8 cellular contexts compared by ENCODE assay signal in genomic region chr14:77040309-77040994, GRCh38. TPM values are rescaled to one million over a fixed set of nuclear protein-coding genes. Genes with fewer than 3 reads are reported as not detected.
DNase-seq lines count a peak whose midpoint lies in the region; ATAC-seq, FAIRE-seq and TF ChIP-seq lines count a peak whose summit lies in the region.

No MANE protein-coding gene starts in this region.

- H3K4me3 ChIP-seq in fibroblast of the aortic adventitia (ENCODE audit: low read depth, low read length): peak overlapping the region; percentile 55

- TF ChIP-seq CTCF in RWPE1 (conservative IDR thresholded peaks at IDR 0.05; ENCODE audit: low read depth): no peak
- TF ChIP-seq CTCF in fibroblast of the aortic adventitia (IDR thresholded peaks at IDR 0.05; ENCODE audit: insufficient read depth, low read length): no peak
- no peak for TF ChIP-seq CTCF in nephron (IDR thresholded peaks at IDR 0.05; ENCODE audit: unreplicated experiment in 3 of 3)

- CTCF ChIA-PET in RWPE1 (lab: Yijun Ruan, JAX): interaction anchor here (0.6 to 1.9 kb wide), 3 partner anchors 17 to 127 kb away, joined by 3 to 11 read pairs (median 3); no protein-coding TSS in a partner anchor

- peak; percentile 8; the same call in 1 of the 2 replicates for TF ChIP-seq POLR2A in H54 (IDR thresholded peaks at IDR 0.05; ENCODE audit: low read depth, low read length)

- peak; percentile 57 for ATAC-seq in stimulated activated naive CD8-positive, alpha-beta T cell treated with anti-CD3 and anti-CD28 coated beads, Interleukin-15, Interleukin-2, amounts not matched to agents 100 U/mL and 50 U/mL, for 24 hours

- peak overlapping the region; percentile 76 for H3K4me3 Mint-ChIP-seq in activated T-helper 2 cell treated with anti-CD3 and anti-CD28 coated beads, Interferon-gamma antibody, Interleukin-2, Interleukin-4, amounts not matched to agents 10 μg/mL and 5 μg/mL and 100 μg/mL, durations not matched to agents 14 hours and 24 hours and 36 hours (ENCODE audit: low read depth)
- H3K4me3 Mint-ChIP-seq in nephron: peak overlapping the region; percentile 69 to 84 (median 72)

- peak; percentile 100 for DNase-seq in DMS79 (lab: John Stamatoyannopoulos, UW)
- no peak for DNase-seq in H54 (ENCODE audit: insufficient read length, low spot score)
- DNase-seq in LoVo (ENCODE audit: low spot score): peak; percentile 99
- DNase-seq in RWPE1 (ENCODE audit: low spot score): peak; percentile 83
- peak; percentile 87 for DNase-seq in activated T-helper 2 cell treated with anti-CD3 and anti-CD28 coated beads, Interferon-gamma antibody, Interleukin-2, Interleukin-4, amounts not matched to agents 10 μg/mL and 5 μg/mL and 100 μg/mL, durations not matched to agents 14 hours and 24 hours and 36 hours (ENCODE audit: low spot score)
- DNase-seq in fibroblast of the aortic adventitia (ENCODE audit: low read depth): peak; percentile 100
- peak; percentile 96 for DNase-seq in stimulated activated naive CD8-positive, alpha-beta T cell treated with anti-CD3 and anti-CD28 coated beads, Interleukin-15, Interleukin-2, amounts not matched to agents 100 U/mL and 50 U/mL, for 24 hours

- H3K27ac Mint-ChIP-seq in activated T-helper 2 cell treated with anti-CD3 and anti-CD28 coated beads, Interferon-gamma antibody, Interleukin-2, Interleukin-4, amounts not matched to agents 10 μg/mL and 5 μg/mL and 100 μg/mL, durations not matched to agents 14 hours and 24 hours and 36 hours: peak overlapping the region; percentile 89
- peak overlapping the region; percentile 100 for H3K27ac Mint-ChIP-seq in nephron

- H3K27ac ChIP-seq in RWPE1: peak overlapping the region; percentile 97

- POLR2A ChIA-PET in RWPE1 (lab: Yijun Ruan, JAX; ENCODE audit: low non-redundant PET): interaction anchor here (0.7 kb wide), 1 partner anchor 13 kb away, joined by 3 read pairs; no protein-coding TSS in a partner anchor

- H3K4me1 Mint-ChIP-seq in activated T-helper 2 cell treated with anti-CD3 and anti-CD28 coated beads, Interferon-gamma antibody, Interleukin-2, Interleukin-4, amounts not matched to agents 10 μg/mL and 5 μg/mL and 100 μg/mL, durations not matched to agents 14 hours and 24 hours and 36 hours (ENCODE audit: low read depth): peaks cover 81% of the 10 kb centered on the region
- H3K4me1 Mint-ChIP-seq in nephron: peaks cover 92% of the 10 kb centered on the region

- peak; percentile 91 for FAIRE-seq in H54 (lab: Jason Lieb, UNC)

- no peaks in the 10 kb centered on the region for H3K9me3 Mint-ChIP-seq in activated T-helper 2 cell treated with anti-CD3 and anti-CD28 coated beads, Interferon-gamma antibody, Interleukin-2, Interleukin-4, amounts not matched to agents 10 μg/mL and 5 μg/mL and 100 μg/mL, durations not matched to agents 14 hours and 24 hours and 36 hours
- no peaks in the 10 kb centered on the region for H3K9me3 Mint-ChIP-seq in nephron

- intact Hi-C loops in activated T-helper 2 cell treated with anti-CD3 and anti-CD28 coated beads, Interferon-gamma antibody, Interleukin-2, Interleukin-4, amounts not matched to agents 10 μg/mL and 5 μg/mL and 100 μg/mL, durations not matched to agents 14 hours and 24 hours and 36 hours (cut with micrococcal nuclease): loop anchor here (1.0 to 5.0 kb wide), 7 partner anchors 8 to 262 kb away; partner anchors contain the start of genes CIPC and IRF2BPL

- no peaks in the 10 kb centered on the region for H3K36me3 Mint-ChIP-seq in activated T-helper 2 cell treated with anti-CD3 and anti-CD28 coated beads, Interferon-gamma antibody, Interleukin-2, Interleukin-4, amounts not matched to agents 10 μg/mL and 5 μg/mL and 100 μg/mL, durations not matched to agents 14 hours and 24 hours and 36 hours (ENCODE audit: low read depth)
- no peaks in the 10 kb centered on the region for H3K36me3 Mint-ChIP-seq in nephron (ENCODE audit: low read depth)

- H3K27me3 Mint-ChIP-seq in activated T-helper 2 cell treated with anti-CD3 and anti-CD28 coated beads, Interferon-gamma antibody, Interleukin-2, Interleukin-4, amounts not matched to agents 10 μg/mL and 5 μg/mL and 100 μg/mL, durations not matched to agents 14 hours and 24 hours and 36 hours (ENCODE audit: low read depth): no peaks in the 10 kb centered on the region
- H3K27me3 Mint-ChIP-seq in nephron (ENCODE audit: low read depth): no peaks in the 10 kb centered on the region

RNA-seq across cellular contexts. Expression of gene IRF2BPL, which starts 11.9 kb away (rescaled TPM):
- total RNA-seq in activated T-helper 2 cell treated with anti-CD3 and anti-CD28 coated beads, Interferon-gamma antibody, Interleukin-2, Interleukin-4, amounts not matched to agents 10 μg/mL and 5 μg/mL and 100 μg/mL, durations not matched to agents 14 hours and 24 hours and 36 hours: 34.8 and 35.8 TPM in 2 replicates
- total RNA-seq in fibroblast of the aortic adventitia (ENCODE audit: low replicate concordance): 21.6 and 25.8 TPM in 2 replicates

RNA-seq across cellular contexts. Expression of gene CIPC, which starts 57.6 kb away (rescaled TPM):
- 10.9 and 11.3 TPM in 2 replicates for total RNA-seq in activated T-helper 2 cell treated with anti-CD3 and anti-CD28 coated beads, Interferon-gamma antibody, Interleukin-2, Interleukin-4, amounts not matched to agents 10 μg/mL and 5 μg/mL and 100 μg/mL, durations not matched to agents 14 hours and 24 hours and 36 hours
- total RNA-seq in fibroblast of the aortic adventitia (ENCODE audit: low replicate concordance): 5.2 and 13.9 TPM in 2 replicates
